Comparison of ENCODE assay signal across 1 cellular context in genomic region chr16:51409001-51409675, GRCh38.
TF ChIP-seq lines count a peak whose summit lies in the region.

No MANE protein-coding gene starts in this region.

TF ChIP-seq in IMR-90, 13 proteins besides CTCF, POLR2A, EP300 and RAD21 (continued from another document):
- TF ChIP-seq, protein P1, sequence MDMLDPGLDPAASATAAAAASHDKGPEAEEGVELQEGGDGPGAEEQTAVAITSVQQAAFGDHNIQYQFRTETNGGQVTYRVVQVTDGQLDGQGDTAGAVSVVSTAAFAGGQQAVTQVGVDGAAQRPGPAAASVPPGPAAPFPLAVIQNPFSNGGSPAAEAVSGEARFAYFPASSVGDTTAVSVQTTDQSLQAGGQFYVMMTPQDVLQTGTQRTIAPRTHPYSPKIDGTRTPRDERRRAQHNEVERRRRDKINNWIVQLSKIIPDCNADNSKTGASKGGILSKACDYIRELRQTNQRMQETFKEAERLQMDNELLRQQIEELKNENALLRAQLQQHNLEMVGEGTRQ (IDR thresholded peaks at IDR 0.05; ENCODE audit: low read depth, low read length), result no peak
- TF ChIP-seq, protein P2, sequence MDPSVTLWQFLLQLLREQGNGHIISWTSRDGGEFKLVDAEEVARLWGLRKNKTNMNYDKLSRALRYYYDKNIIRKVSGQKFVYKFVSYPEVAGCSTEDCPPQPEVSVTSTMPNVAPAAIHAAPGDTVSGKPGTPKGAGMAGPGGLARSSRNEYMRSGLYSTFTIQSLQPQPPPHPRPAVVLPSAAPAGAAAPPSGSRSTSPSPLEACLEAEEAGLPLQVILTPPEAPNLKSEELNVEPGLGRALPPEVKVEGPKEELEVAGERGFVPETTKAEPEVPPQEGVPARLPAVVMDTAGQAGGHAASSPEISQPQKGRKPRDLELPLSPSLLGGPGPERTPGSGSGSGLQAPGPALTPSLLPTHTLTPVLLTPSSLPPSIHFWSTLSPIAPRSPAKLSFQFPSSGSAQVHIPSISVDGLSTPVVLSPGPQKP (IDR thresholded peaks at IDR 0.05; ENCODE audit: borderline replicate concordance, low read depth, low read length), result no peak
- TF ChIP-seq FOS (IDR thresholded peaks at IDR 0.05; ENCODE audit: low read depth, low read length) (no peak), BHLHE40 (IDR thresholded peaks at IDR 0.05; ENCODE audit: low read depth, low read length) (no peak), MAZ (IDR thresholded peaks at IDR 0.05; ENCODE audit: borderline replicate concordance, low read depth, low read length) (no peak), MXI1 (IDR thresholded peaks at IDR 0.05; ENCODE audit: borderline replicate concordance, low read depth, low read length) (no peak), NFE2L2 (IDR thresholded peaks at IDR 0.05; ENCODE audit: low read depth, low read length) (no peak), CEBPB (IDR thresholded peaks at IDR 0.05; ENCODE audit: low read depth, low read length) (no peak)
TF ChIP-seq in IMR-90: peak in this region for 0.
